ENCODE assay signal across 20 cellular contexts in genomic region chr13:98846521-98846920, GRCh38.
"Had no signal": no experiment of that assay in that cellular context is flagged by ENCODE, and none has a peak within 500 bp of the region (broad histone marks: within the 10 kb centered on the region; RNA-seq: fewer than 3 reads in every experiment).

No MANE protein-coding gene starts in this region.

- H3K27ac Mint-ChIP-seq: activated CD4-positive, alpha-beta memory T cell treated with anti-CD3 and anti-CD28 coated beads for 36 hours; activated CD4-positive, alpha-beta T cell treated with anti-CD3 and anti-CD28 coated beads, Interleukin-2, amount 10 ng/mL, durations not matched to agents 7 days and 5 days; activated T-cell treated with anti-CD3 and anti-CD28 coated beads, Interleukin-2, amount 50 U/mL, for 72 hours had no signal

- ATAC-seq: activated T-cell treated with anti-CD3 and anti-CD28 coated beads, Interleukin-2, amount 50 U/mL, for 72 hours had no signal

- H3K4me1 ChIP-seq: Peyer's patch had no signal

- H3K4me3 ChIP-seq: Peyer's patch, SJCRH30 had no signal

- H3K9me3 ChIP-seq: Peyer's patch, SJCRH30, SK-N-SH had no signal

- H3K36me3 ChIP-seq: brain microvascular endothelial cell had no signal

- H3K27me3 Mint-ChIP-seq: activated CD4-positive, alpha-beta memory T cell treated with anti-CD3 and anti-CD28 coated beads for 36 hours; activated CD4-positive, alpha-beta T cell treated with anti-CD3 and anti-CD28 coated beads, Interleukin-2, amount 10 ng/mL, durations not matched to agents 7 days and 5 days had no signal

- H3K9me3 Mint-ChIP-seq: activated CD4-positive, alpha-beta memory T cell treated with anti-CD3 and anti-CD28 coated beads for 36 hours; activated CD4-positive, alpha-beta T cell treated with anti-CD3 and anti-CD28 coated beads, Interleukin-2, amount 10 ng/mL, durations not matched to agents 7 days and 5 days; activated T-cell treated with anti-CD3 and anti-CD28 coated beads, Interleukin-2, amount 50 U/mL, for 72 hours had no signal

- H3K4me3 Mint-ChIP-seq: activated CD4-positive, alpha-beta memory T cell treated with anti-CD3 and anti-CD28 coated beads for 36 hours; activated CD4-positive, alpha-beta T cell treated with anti-CD3 and anti-CD28 coated beads, Interleukin-2, amount 10 ng/mL, durations not matched to agents 7 days and 5 days; activated T-cell treated with anti-CD3 and anti-CD28 coated beads, Interleukin-2, amount 50 U/mL, for 72 hours had no signal

- H3K27me3 ChIP-seq: brain microvascular endothelial cell, Peyer's patch, SJCRH30 had no signal

- DNase-seq: activated CD4-positive, alpha-beta memory T cell treated with anti-CD3 and anti-CD28 coated beads for 36 hours; activated CD4-positive, alpha-beta T cell treated with anti-CD3 and anti-CD28 coated beads, Interleukin-2, amount 10 ng/mL, durations not matched to agents 7 days and 5 days; activated CD4-positive, CD25-positive, alpha-beta regulatory T cell; activated CD8-positive, alpha-beta memory T cell treated with anti-CD3 and anti-CD28 coated beads for 24 hours; activated naive CD4-positive, alpha-beta T cell treated with anti-CD3 and anti-CD28 coated beads, Interleukin-2, amount 50 U/mL, for 16 hours; activated T-cell treated with anti-CD3 and anti-CD28 coated beads, Interleukin-2, amount 50 U/mL, for 72 hours; amygdala; brain microvascular endothelial cell; MM.1S; NCI-H1694 treated with DMSO at 0.1 percent for 48 hours; NCI-H2029 treated with DMSO at 0.1 percent for 48 hours; NCI-H446; NCI-H524; Peyer's patch; Right ventricle myocardium superior; SJCRH30; SK-N-SH; T-helper 1 cell had no signal

- H3K27ac ChIP-seq: brain microvascular endothelial cell, Peyer's patch, RWPE1, SJCRH30, VCaP had no signal
